Comparison of ENCODE assay signal across 9 cellular contexts in the genomic region with DNA sequence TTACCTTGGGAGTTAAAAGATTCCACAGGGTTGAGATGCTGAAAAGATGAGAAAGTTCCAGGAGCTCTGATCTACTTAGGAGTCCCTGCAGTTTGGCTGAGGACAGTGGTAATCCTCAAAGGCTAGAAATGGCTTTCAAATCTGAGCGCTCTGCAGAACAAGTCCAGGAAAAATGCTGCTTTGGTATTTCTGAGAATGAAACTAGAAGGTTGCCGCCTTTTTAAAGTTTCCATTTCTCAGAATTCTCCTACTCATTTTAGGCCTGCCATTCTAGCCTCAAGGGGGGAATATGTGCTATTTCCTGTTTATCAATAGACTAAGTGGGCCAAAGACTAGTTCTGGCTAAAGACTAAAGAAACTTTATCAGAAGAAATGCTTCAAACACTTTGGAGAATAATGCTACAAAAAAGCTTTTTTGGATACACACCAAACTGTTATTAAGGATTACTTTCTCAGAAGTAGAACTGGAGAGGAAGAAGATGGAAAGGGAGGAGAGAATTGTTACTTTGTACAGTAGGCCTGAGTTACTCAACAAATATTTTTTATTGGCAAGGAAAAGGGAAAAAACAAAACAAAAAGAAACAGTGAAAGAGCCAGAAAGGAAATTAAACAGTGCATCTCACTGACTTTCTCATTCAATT. TPM values are rescaled to one million over a fixed set of nuclear protein-coding genes. Genes with fewer than 3 reads are reported as not detected.
A peak's percentile ranks its signal among the peaks of the same experiment; 100 is the strongest.
DNase-seq lines count a peak whose midpoint lies in the region; ATAC-seq and TF ChIP-seq lines count a peak whose summit lies in the region.
"Had no signal": no experiment of that assay in that cellular context is flagged by ENCODE, and none has a peak within 500 bp of the region (broad histone marks: within the 10 kb centered on the region; RNA-seq: fewer than 3 reads in every experiment).

SLFN12L (minus strand) TSS at position 110 of the 641 bp plus-strand sequence. CDS start 15,314 bp downstream, outside the sequence.

- H3K9me3 ChIP-seq in Peyer's patch: no peaks in the 10 kb centered on the region

- H3K36me3 ChIP-seq in Peyer's patch: no peaks in the 10 kb centered on the region

- TF ChIP-seq CTCF in Peyer's patch (IDR thresholded peaks at IDR 0.05): no peak

- H3K27me3 ChIP-seq in Peyer's patch: no peaks in the 10 kb centered on the region

- no peak for DNase-seq in Peyer's patch
- peak; percentile 22 for DNase-seq in ecto neural progenitor cell (ENCODE audit: low spot score)
- no peak for DNase-seq in head of caudate nucleus
- no peak for DNase-seq in germinal center (ENCODE audit: low spot score)
- DNase-seq in NCI-H2107 treated with DMSO at 0.1 percent for 48 hours (lab: John Stamatoyannopoulos, UW; ENCODE audit: unreplicated experiment): no peak
- DNase-seq: naive B cell had no signal

- H3K4me3 ChIP-seq in Peyer's patch (peak within 1 kb of the TSS; percentile 7 to 31 (median 16)), skin epidermis (peak within 1 kb of the TSS; percentile 2 to 37 (median 11))

- intact Hi-C loops in head of caudate nucleus (cut with DNase I): no loop called here

- H3K27ac ChIP-seq in Peyer's patch: peak within 1 kb of the TSS; percentile 61 to 81 (median 71)
- H3K27ac ChIP-seq in skin epidermis: peak within 1 kb of the TSS in 20 of 21 experiments; percentile 18 to 92 (median 68)

- TF ChIP-seq POLR2A in GM15510 (IDR thresholded peaks at IDR 0.05; ENCODE audit: borderline replicate concordance, extremely low read depth, insufficient read length) (peak; percentile 53), Peyer's patch (IDR thresholded peaks at IDR 0.05) (no peak)

- peaks cover 0 to 7% (median 3%) of the 10 kb centered on the region in 4 donors for H3K4me1 ChIP-seq in Peyer's patch

- no peak for ATAC-seq in HG02798 (IDR thresholded peaks at IDR 0.05; ENCODE audit: poor library complexity, unreplicated experiment)

RNA-seq across cellular contexts. Expression of gene SLFN12L, which starts in this region (rescaled TPM):
- total RNA-seq in Peyer's patch: 10 to 100 TPM in 1 of 4 donors, 1 to 10 TPM in 3; 5.3 to 17.3 (median 5.6) TPM
